ENCODE assay signal across 26 cellular contexts in genomic region chr2:172345951-172346555, GRCh38.
"Had no signal": no experiment of that assay in that cellular context is flagged by ENCODE, and none has a peak within 500 bp of the region (broad histone marks: within the 10 kb centered on the region; RNA-seq: fewer than 3 reads in every experiment).

No MANE protein-coding gene starts in this region.

- H3K4me3 ChIP-seq: adrenal gland, gastroesophageal sphincter, ovary, psoas muscle, right atrium auricular region, upper lobe of right lung had no signal

- ATAC-seq: activated T-helper 17 cell treated with anti-CD3 and anti-CD28 coated beads, Interleukin-2, amount 50 U/mL, for 72 hours; esophagus mucosa; gastroesophageal sphincter; natural killer cell treated with Interleukin-12 subunit alpha and Interleukin-12 subunit beta and Interleukin-15 and Interleukin-18, amount 100 ng/mL, for 72 hours; psoas muscle; stimulated activated naive CD8-positive, alpha-beta T cell treated with anti-CD3 and anti-CD28 coated beads, Interleukin-15, Interleukin-2, amounts not matched to agents 100 U/mL and 50 U/mL, for 24 hours; upper lobe of right lung; WTC11 had no signal

- H3K36me3 ChIP-seq: adrenal gland, gastroesophageal sphincter, neutrophil, ovary, right atrium auricular region, upper lobe of right lung had no signal

- H3K27ac Mint-ChIP-seq: activated naive CD8-positive, alpha-beta T cell; activated T-cell treated with anti-CD3 and anti-CD28 coated beads, Interleukin-2, amount 50 U/mL, for 24 hours; activated T-helper 17 cell treated with anti-CD3 and anti-CD28 coated beads, Interleukin-2, amount 50 U/mL, for 72 hours; natural killer cell treated with Interleukin-12 subunit alpha and Interleukin-12 subunit beta and Interleukin-15 and Interleukin-18, amount 100 ng/mL, for 72 hours; T-helper 2 cell treated with Interferon-gamma antibody and Interleukin-4, amounts not matched to agents 5 μg/mL and 100 μg/mL, for 36 hours; WTC11 had no signal

- H3K4me1 Mint-ChIP-seq: activated T-helper 17 cell treated with anti-CD3 and anti-CD28 coated beads, Interleukin-2, amount 50 U/mL, for 72 hours had no signal

- H3K27me3 ChIP-seq: gastroesophageal sphincter, neutrophil, ovary, right atrium auricular region, upper lobe of right lung had no signal

- H3K4me3 Mint-ChIP-seq: activated naive CD8-positive, alpha-beta T cell; activated T-cell treated with anti-CD3 and anti-CD28 coated beads, Interleukin-2, amount 50 U/mL, for 24 hours; activated T-helper 17 cell treated with anti-CD3 and anti-CD28 coated beads, Interleukin-2, amount 50 U/mL, for 72 hours; natural killer cell treated with Interleukin-12 subunit alpha and Interleukin-12 subunit beta and Interleukin-15 and Interleukin-18, amount 100 ng/mL, for 72 hours; T-helper 2 cell treated with Interferon-gamma antibody and Interleukin-4, amounts not matched to agents 5 μg/mL and 100 μg/mL, for 36 hours; WTC11 had no signal

- H3K27ac ChIP-seq: adrenal gland, gastroesophageal sphincter, neutrophil, ovary, psoas muscle, right atrium auricular region, upper lobe of right lung had no signal

- H3K36me3 Mint-ChIP-seq: natural killer cell treated with Interleukin-12 subunit alpha and Interleukin-12 subunit beta and Interleukin-15 and Interleukin-18, amount 100 ng/mL, for 72 hours had no signal

- DNase-seq: activated CD4-positive, alpha-beta T cell treated with anti-CD3 and anti-CD28 coated beads, Interleukin-2, amount 50 U/mL, for 4 hours; activated CD8-positive, alpha-beta memory T cell treated with anti-CD3 and anti-CD28 coated beads for 24 hours; activated CD8-positive, alpha-beta memory T cell treated with anti-CD3 and anti-CD28 coated beads, Interleukin-2, amount 50 U/mL, for 4 hours; activated T-cell treated with anti-CD3 and anti-CD28 coated beads, Interleukin-2, amount 50 U/mL, for 24 hours; adrenal gland; central memory CD4-positive, alpha-beta T cell; effector memory CD4-positive, alpha-beta T cell; head of caudate nucleus; hypothalamus; midbrain; ovary; psoas muscle; stimulated activated CD4-positive, alpha-beta T cell treated with anti-CD3 and anti-CD28 coated beads, Interleukin-4, amount 100 ng/mL, for 24 hours; stimulated activated naive CD8-positive, alpha-beta T cell treated with anti-CD3 and anti-CD28 coated beads, Interleukin-15, Interleukin-2, amounts not matched to agents 100 U/mL and 50 U/mL, for 24 hours; upper lobe of right lung had no signal

- H3K9me3 ChIP-seq: adrenal gland, neutrophil, ovary had no signal

- FAIRE-seq: astrocyte, TTC549 had no signal

- H3K4me1 ChIP-seq: adrenal gland, gastroesophageal sphincter, upper lobe of right lung had no signal
